Comparison of ENCODE assay signal across 29 cellular contexts in genomic region chr14:51321036-51321435, GRCh38.
"Had no signal": no experiment of that assay in that cellular context is flagged by ENCODE, and none has a peak within 500 bp of the region (broad histone marks: within the 10 kb centered on the region; RNA-seq: fewer than 3 reads in every experiment).

No MANE protein-coding gene starts in this region.

- H3K4me3 ChIP-seq: body of pancreas, cardiac muscle cell, gastrocnemius medialis, heart left ventricle had no signal

- H3K36me3 Mint-ChIP-seq: activated CD4-positive, alpha-beta memory T cell treated with anti-CD3 and anti-CD28 coated beads for 36 hours; activated CD8-positive, alpha-beta memory T cell treated with anti-CD3 and anti-CD28 coated beads, Interleukin-2, amount 10 ng/mL, durations not matched to agents 7 days and 5 days; activated naive CD4-positive, alpha-beta T cell treated with anti-CD3 and anti-CD28 coated beads, Interleukin-2, amount 10 ng/mL, durations not matched to agents 7 days and 5 days; activated naive CD4-positive, alpha-beta T cell treated with anti-CD3 and anti-CD28 coated beads, Interleukin-2, amount 50 U/mL, for 72 hours; activated naive CD8-positive, alpha-beta T cell treated with anti-CD3 and anti-CD28 coated beads, Interleukin-2, amount 10 ng/mL, durations not matched to agents 7 days and 5 days had no signal

- H3K27me3 Mint-ChIP-seq: activated naive CD4-positive, alpha-beta T cell treated with anti-CD3 and anti-CD28 coated beads, Interleukin-2, amount 10 ng/mL, durations not matched to agents 7 days and 5 days had no signal

- DNase-seq: activated CD4-positive, alpha-beta memory T cell treated with anti-CD3 and anti-CD28 coated beads for 36 hours; activated CD4-positive, alpha-beta T cell treated with anti-CD3 and anti-CD28 coated beads for 36 hours; activated CD4-positive, alpha-beta T cell treated with anti-CD3 and anti-CD28 coated beads, Interleukin-2, amount 10 ng/mL, durations not matched to agents 24 days and 14 days; activated CD8-positive, alpha-beta memory T cell treated with anti-CD3 and anti-CD28 coated beads, Interleukin-2, amount 10 ng/mL, durations not matched to agents 7 days and 5 days; activated CD8-positive, alpha-beta memory T cell treated with anti-CD3 and anti-CD28 coated beads, Interleukin-2, amount 50 U/mL, for 4 hours; activated CD8-positive, alpha-beta T cell treated with anti-CD3 and anti-CD28 coated beads, Interleukin-2, amount 10 ng/mL, durations not matched to agents 7 days and 5 days; activated gamma-delta T cell; activated naive CD4-positive, alpha-beta T cell; activated naive CD4-positive, alpha-beta T cell treated with anti-CD3 and anti-CD28 coated beads, Interleukin-2, amount 10 ng/mL, durations not matched to agents 7 days and 5 days; activated naive CD8-positive, alpha-beta T cell treated with anti-CD3 and anti-CD28 coated beads, Interleukin-2, amount 10 ng/mL, durations not matched to agents 7 days and 5 days; activated T-cell treated with anti-CD3 and anti-CD28 coated beads, Interleukin-2, amount 50 U/mL, for 1 hour; activated T-cell treated with anti-CD3 and anti-CD28 coated beads, Interleukin-2, amount 50 U/mL, for 72 hours; amniotic stem cell; anterior cingulate cortex; body of pancreas; central memory CD4-positive, alpha-beta T cell; cerebellar nuclear complex; cortex of kidney; effector CD8-positive, alpha-beta T cell; foreskin keratinocyte; gastrocnemius medialis; glutamatergic neuron; heart left ventricle; hypothalamus; T-helper 2 cell had no signal

- H3K9me3 Mint-ChIP-seq: activated CD4-positive, alpha-beta memory T cell treated with anti-CD3 and anti-CD28 coated beads for 36 hours; activated CD4-positive, alpha-beta T cell treated with anti-CD3 and anti-CD28 coated beads, Interleukin-2, amount 10 ng/mL, durations not matched to agents 24 days and 14 days; activated naive CD4-positive, alpha-beta T cell treated with anti-CD3 and anti-CD28 coated beads, Interleukin-2, amount 10 ng/mL, durations not matched to agents 7 days and 5 days; activated naive CD4-positive, alpha-beta T cell treated with anti-CD3 and anti-CD28 coated beads, Interleukin-2, amount 50 U/mL, for 72 hours; activated naive CD8-positive, alpha-beta T cell treated with anti-CD3 and anti-CD28 coated beads, Interleukin-2, amount 10 ng/mL, durations not matched to agents 7 days and 5 days; activated T-cell treated with anti-CD3 and anti-CD28 coated beads, Interleukin-2, amount 50 U/mL, for 72 hours had no signal

- H3K4me1 Mint-ChIP-seq: activated naive CD4-positive, alpha-beta T cell treated with anti-CD3 and anti-CD28 coated beads, Interleukin-2, amount 10 ng/mL, durations not matched to agents 7 days and 5 days; activated naive CD8-positive, alpha-beta T cell treated with anti-CD3 and anti-CD28 coated beads, Interleukin-2, amount 10 ng/mL, durations not matched to agents 7 days and 5 days had no signal

- H3K27me3 ChIP-seq: body of pancreas, cardiac muscle cell, foreskin keratinocyte, gastrocnemius medialis, heart left ventricle had no signal

- H3K27ac ChIP-seq: body of pancreas, cardiac muscle cell, foreskin keratinocyte, gastrocnemius medialis, heart left ventricle had no signal

- H3K36me3 ChIP-seq: cardiac muscle cell, gastrocnemius medialis, heart left ventricle had no signal

- ATAC-seq: activated CD4-positive, alpha-beta T cell treated with anti-CD3 and anti-CD28 coated beads for 36 hours; activated CD8-positive, alpha-beta memory T cell treated with anti-CD3 and anti-CD28 coated beads, Interleukin-2, amount 10 ng/mL, durations not matched to agents 7 days and 5 days; activated CD8-positive, alpha-beta T cell treated with anti-CD3 and anti-CD28 coated beads, Interleukin-2, amount 10 ng/mL, durations not matched to agents 7 days and 5 days; activated naive CD4-positive, alpha-beta T cell treated with anti-CD3 and anti-CD28 coated beads, Interleukin-2, amount 50 U/mL, for 72 hours; activated T-cell treated with anti-CD3 and anti-CD28 coated beads, Interleukin-2, amount 50 U/mL, for 72 hours; body of pancreas; esophagus mucosa; foreskin keratinocyte; gastrocnemius medialis; heart left ventricle had no signal

- H3K4me3 Mint-ChIP-seq: activated CD4-positive, alpha-beta memory T cell treated with anti-CD3 and anti-CD28 coated beads for 36 hours; activated CD4-positive, alpha-beta T cell treated with anti-CD3 and anti-CD28 coated beads for 36 hours; activated CD4-positive, alpha-beta T cell treated with anti-CD3 and anti-CD28 coated beads, Interleukin-2, amount 10 ng/mL, durations not matched to agents 24 days and 14 days; activated CD8-positive, alpha-beta memory T cell treated with anti-CD3 and anti-CD28 coated beads, Interleukin-2, amount 10 ng/mL, durations not matched to agents 7 days and 5 days; activated CD8-positive, alpha-beta T cell treated with anti-CD3 and anti-CD28 coated beads, Interleukin-2, amount 10 ng/mL, durations not matched to agents 7 days and 5 days; activated naive CD4-positive, alpha-beta T cell treated with anti-CD3 and anti-CD28 coated beads, Interleukin-2, amount 10 ng/mL, durations not matched to agents 7 days and 5 days; activated naive CD8-positive, alpha-beta T cell treated with anti-CD3 and anti-CD28 coated beads, Interleukin-2, amount 10 ng/mL, durations not matched to agents 7 days and 5 days; activated T-cell treated with anti-CD3 and anti-CD28 coated beads, Interleukin-2, amount 50 U/mL, for 72 hours had no signal

- H3K9me3 ChIP-seq: body of pancreas, gastrocnemius medialis, heart left ventricle had no signal

- FAIRE-seq: endometrium had no signal
